Comparison of ENCODE assay signal across 13 cellular contexts in genomic region chr1:18931731-18932130, GRCh38. TPM values are rescaled to one million over a fixed set of nuclear protein-coding genes. Genes with fewer than 3 reads are reported as not detected.
DNase-seq lines count a peak whose midpoint lies in the region; ATAC-seq and TF ChIP-seq lines count a peak whose summit lies in the region.
"Had no signal": no experiment of that assay in that cellular context is flagged by ENCODE, and none has a peak within 500 bp of the region (broad histone marks: within the 10 kb centered on the region; RNA-seq: fewer than 3 reads in every experiment).

No MANE protein-coding gene starts in this region.

- TF ChIP-seq POLR2A in upper lobe of left lung (IDR thresholded peaks at IDR 0.05) = no peak

- H3K27ac ChIP-seq in RWPE1 (peak overlapping the region; percentile 67), upper lobe of left lung (peak overlapping the region; percentile 17 to 83 (median 51))
- H3K27ac ChIP-seq: heart left ventricle, vagina had no signal

- H3K27me3 ChIP-seq in upper lobe of left lung = no peaks in the 10 kb centered on the region
- H3K27me3 ChIP-seq: heart left ventricle, vagina had no signal

- no peak for ATAC-seq in activated naive CD8-positive, alpha-beta T cell treated with anti-CD3 and anti-CD28 coated beads, Interleukin-2, amount 50 U/mL, for 24 hours
- ATAC-seq in memory B cell (ENCODE audit: low read depth) (no peak), upper lobe of left lung (ENCODE audit: low FRiP score in 2 of 2) (no peak), GM21528 (IDR thresholded peaks at IDR 0.05; ENCODE audit: low FRiP score, unreplicated experiment) (no peak)
- ATAC-seq: heart left ventricle, sciatic nerve had no signal

- no peaks in the 10 kb centered on the region for H3K36me3 ChIP-seq in upper lobe of left lung
- H3K36me3 ChIP-seq: heart left ventricle, vagina had no signal

- no peaks in the 10 kb centered on the region for H3K9me3 Mint-ChIP-seq in activated naive CD8-positive, alpha-beta T cell (ENCODE audit: low read depth)
- H3K9me3 Mint-ChIP-seq in activated naive CD8-positive, alpha-beta T cell treated with anti-CD3 and anti-CD28 coated beads, Interleukin-2, amount 50 U/mL, for 24 hours = no peaks in the 10 kb centered on the region
- no peaks in the 10 kb centered on the region for H3K9me3 Mint-ChIP-seq in memory B cell

- H3K27ac Mint-ChIP-seq in activated naive CD8-positive, alpha-beta T cell = peak overlapping the region; percentile 61
- no peak overlapping the region for H3K27ac Mint-ChIP-seq in activated naive CD8-positive, alpha-beta T cell treated with anti-CD3 and anti-CD28 coated beads, Interleukin-2, amount 50 U/mL, for 24 hours
- H3K27ac Mint-ChIP-seq in memory B cell = peak overlapping the region; percentile 48

- H3K4me1 Mint-ChIP-seq in activated naive CD8-positive, alpha-beta T cell (ENCODE audit: low read depth) = peaks cover 75% of the 10 kb centered on the region
- peaks cover 89% of the 10 kb centered on the region for H3K4me1 Mint-ChIP-seq in activated naive CD8-positive, alpha-beta T cell treated with anti-CD3 and anti-CD28 coated beads, Interleukin-2, amount 50 U/mL, for 24 hours
- peaks cover 51% of the 10 kb centered on the region for H3K4me1 Mint-ChIP-seq in memory B cell

- no peak for TF ChIP-seq EP300 in upper lobe of left lung (IDR thresholded peaks at IDR 0.05)

- no peak for DNase-seq in activated naive CD8-positive, alpha-beta T cell treated with anti-CD3 and anti-CD28 coated beads, Interleukin-2, amount 50 U/mL, for 24 hours
- DNase-seq in RWPE1 (ENCODE audit: low spot score) (no peak), memory B cell (ENCODE audit: low spot score in 2 of 2) (no peak), upper lobe of left lung (no peak), SIG-M5 (lab: John Stamatoyannopoulos, UW) (no peak)
- DNase-seq in activated CD4-positive, CD25-positive, alpha-beta regulatory T cell treated with anti-CD3 and anti-CD28 coated beads, Interleukin-2, amount 50 U/mL, for 72 hours = no peak
- DNase-seq: heart left ventricle, NCI-H1930, SHP77 treated with DMSO at 0.1 percent for 48 hours had no signal

- peak overlapping the region; percentile 14 for H3K4me3 Mint-ChIP-seq in activated naive CD8-positive, alpha-beta T cell
- no peak overlapping the region for H3K4me3 Mint-ChIP-seq in activated naive CD8-positive, alpha-beta T cell treated with anti-CD3 and anti-CD28 coated beads, Interleukin-2, amount 50 U/mL, for 24 hours
- H3K4me3 Mint-ChIP-seq in memory B cell = no peak overlapping the region

- TF ChIP-seq CTCF in RWPE1 (conservative IDR thresholded peaks at IDR 0.05; ENCODE audit: low read depth) (no peak), upper lobe of left lung (IDR thresholded peaks at IDR 0.05) (no peak)

- H3K4me3 ChIP-seq in upper lobe of left lung = no peak overlapping the region
- H3K4me3 ChIP-seq: heart left ventricle, vagina had no signal

- no peaks in the 10 kb centered on the region for H3K27me3 Mint-ChIP-seq in activated naive CD8-positive, alpha-beta T cell
- no peaks in the 10 kb centered on the region for H3K27me3 Mint-ChIP-seq in activated naive CD8-positive, alpha-beta T cell treated with anti-CD3 and anti-CD28 coated beads, Interleukin-2, amount 50 U/mL, for 24 hours
- no peaks in the 10 kb centered on the region for H3K27me3 Mint-ChIP-seq in memory B cell

- CTCF ChIA-PET in RWPE1 (lab: Yijun Ruan, JAX) = interaction anchor here (1.0 kb wide), 1 partner anchor 25 kb away, joined by 3 read pairs; no protein-coding TSS in a partner anchor

- H3K9me3 ChIP-seq in upper lobe of left lung = no peaks in the 10 kb centered on the region
- H3K9me3 ChIP-seq: heart left ventricle, vagina had no signal

- no peaks in the 10 kb centered on the region for H3K36me3 Mint-ChIP-seq in activated naive CD8-positive, alpha-beta T cell
- H3K36me3 Mint-ChIP-seq in activated naive CD8-positive, alpha-beta T cell treated with anti-CD3 and anti-CD28 coated beads, Interleukin-2, amount 50 U/mL, for 24 hours (ENCODE audit: low read depth) = peaks cover 4% of the 10 kb centered on the region
- peaks cover 1% of the 10 kb centered on the region for H3K36me3 Mint-ChIP-seq in memory B cell

- POLR2A ChIA-PET in RWPE1 (lab: Yijun Ruan, JAX; ENCODE audit: low non-redundant PET) = no interaction called here

- H3K4me1 ChIP-seq in upper lobe of left lung = peaks cover 30 to 58% (median 45%) of the 10 kb centered on the region in 4 donors

- WGBS in upper lobe of left lung, 2 donors = 80 to 89% methylated on average over 5 to 11 of the region's 11 CpGs

RNA-seq across cellular contexts. Expression of gene IFFO2, which starts 24.7 kb away (rescaled TPM):
- total RNA-seq in upper lobe of left lung = 10 to 100 TPM in 3 of 6 donors, 1 to 10 TPM in 3; 9.2 to 19.3 (median 11.0) TPM

RNA-seq across cellular contexts. Expression of gene ALDH4A1, which starts 29.4 kb away (rescaled TPM):
- 10 to 100 TPM in 5 of 6 donors, 1 to 10 TPM in 1; 5.7 to 13.4 (median 11.5) TPM for total RNA-seq in upper lobe of left lung
